ENCODE assay signal across 6 cellular contexts in genomic region chr1:16553244-16553643, GRCh38. TPM values are rescaled to one million over a fixed set of nuclear protein-coding genes. Genes with fewer than 3 reads are reported as not detected.
"Had no signal": no experiment of that assay in that cellular context is flagged by ENCODE, and none has a peak within 500 bp of the region (broad histone marks: within the 10 kb centered on the region; RNA-seq: fewer than 3 reads in every experiment).

No MANE protein-coding gene starts in this region.

RNA-seq across cellular contexts. Expression of gene RNU1-1, which starts 39.2 kb away (rescaled TPM):
- total RNA-seq: fibroblast of villous mesenchyme had no signal
- polyA plus RNA-seq: esophagus, fibroblast of lung, foreskin keratinocyte, heart left ventricle, heart right ventricle had no signal
